In the genomic region with DNA sequence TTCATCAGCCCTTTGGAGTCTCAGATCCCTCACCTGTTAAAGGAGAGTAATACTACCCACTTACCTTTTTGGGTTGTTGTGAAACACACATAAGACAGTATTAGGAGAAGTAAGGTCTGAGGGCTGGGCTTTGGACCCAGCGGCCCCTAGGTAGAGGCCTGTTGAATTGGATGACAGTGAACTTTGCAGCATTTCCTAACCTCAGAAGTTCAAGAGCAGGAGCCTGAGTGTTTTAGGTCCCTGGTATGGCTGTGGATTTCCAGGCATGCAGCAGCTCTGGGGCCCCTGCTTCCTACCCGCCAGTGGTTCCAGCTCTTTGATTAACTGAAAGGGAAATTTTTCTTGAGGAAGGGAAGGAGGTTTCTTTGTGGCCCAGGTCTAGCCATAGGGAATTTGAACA, we compare ENCODE assay signal across 25 cellular contexts. TPM values are rescaled to one million over a fixed set of nuclear protein-coding genes. Genes with fewer than 3 reads are reported as not detected.
A peak's percentile ranks its signal among the peaks of the same experiment; 100 is the strongest.
DNase-seq lines count a peak whose midpoint lies in the region; ATAC-seq and TF ChIP-seq lines count a peak whose summit lies in the region.
"Had no signal": no experiment of that assay in that cellular context is flagged by ENCODE, and none has a peak within 500 bp of the region (broad histone marks: within the 10 kb centered on the region; RNA-seq: fewer than 3 reads in every experiment).

No MANE protein-coding gene starts in this region.

- H4K20me1 ChIP-seq in hepatocyte (ENCODE audit: insufficient read depth, poor library complexity, severe bottlenecking), result peaks cover 46% of the 10 kb centered on the region

- TF ChIP-seq POLR2A in right lobe of liver (IDR thresholded peaks at IDR 0.05), result no peak

- no peak for TF ChIP-seq CTCF in cardiac muscle cell (IDR thresholded peaks at IDR 0.05; ENCODE audit: low read depth, low read length)
- no peak for TF ChIP-seq CTCF in right lobe of liver (IDR thresholded peaks at IDR 0.05)
- no peak for TF ChIP-seq CTCF in psoas muscle (IDR thresholded peaks at IDR 0.05)
- no peak for TF ChIP-seq CTCF in Caco-2 (IDR thresholded peaks at IDR 0.05; ENCODE audit: insufficient read depth in 1 of 2, low read depth in 1 of 2, low read length in 1 of 2, severe bottlenecking in 1 of 2, unreplicated experiment in 1 of 2)
- no peak for TF ChIP-seq CTCF in hepatocyte (IDR thresholded peaks at IDR 0.05; ENCODE audit: poor library complexity)

- ATAC-seq in right cardiac atrium (no peak), right lobe of liver (peak; percentile 54 to 85 (median 59)), psoas muscle (no peak)
- ATAC-seq: Right ventricle myocardium inferior had no signal

- peaks cover 37% of the 10 kb centered on the region for H3K4me1 Mint-ChIP-seq in Caco-2 (ENCODE audit: low read depth, unreplicated experiment)
- H3K4me1 Mint-ChIP-seq: CD14-positive monocyte; CD8-positive, alpha-beta memory T cell; IgD-negative memory B cell had no signal

- no peak overlapping the region for H3K4me2 ChIP-seq in hepatocyte
- H3K4me2 ChIP-seq: KMS-11, PC-9 had no signal

- H3K36me3 ChIP-seq in cardiac muscle cell (no peaks in the 10 kb centered on the region), right lobe of liver (no peaks in the 10 kb centered on the region), psoas muscle (ENCODE audit: insufficient read depth in 1 of 2, low read depth in 1 of 2) (no peaks in the 10 kb centered on the region), Caco-2 (ENCODE audit: control insufficient read depth, insufficient read depth, low read length) (no peaks in the 10 kb centered on the region), hepatocyte (replicated peaks; ENCODE audit: insufficient read depth, low read depth) (no peaks in the 10 kb centered on the region)
- H3K36me3 ChIP-seq: BE2C had no signal

- 89% methylated on average over 2 of the region's 2 CpGs for WGBS in right cardiac atrium
- WGBS in right lobe of liver (ENCODE audit: insufficient coverage, low coverage, low lambda C conversion rate, missing lambda C conversion rate), result 17% methylated on average over 1 of the region's 2 CpGs
- 96 to 100% (median 97%) methylated on average over 2 of the region's 2 CpGs for WGBS in psoas muscle, 3 donors
- 92% methylated on average over 2 of the region's 2 CpGs for whole genome bisulfite sequencing in hepatocyte (ENCODE audit: low lambda C conversion rate, missing lambda C conversion rate)

- no peaks in the 10 kb centered on the region for H3K9me3 ChIP-seq in cardiac muscle cell (ENCODE audit: low read depth)
- no peaks in the 10 kb centered on the region for H3K9me3 ChIP-seq in right cardiac atrium (ENCODE audit: control insufficient read depth, low read length)
- no peaks in the 10 kb centered on the region for H3K9me3 ChIP-seq in right lobe of liver
- H3K9me3 ChIP-seq in psoas muscle, result no peaks in the 10 kb centered on the region
- no peaks in the 10 kb centered on the region for H3K9me3 ChIP-seq in Caco-2
- H3K9me3 ChIP-seq in hepatocyte (ENCODE audit: low read depth), result no peaks in the 10 kb centered on the region
- H3K9me3 ChIP-seq: BE2C, SJCRH30 had no signal

- peak overlapping the region; percentile 57 for H3K27ac ChIP-seq in cardiac muscle cell
- no peak overlapping the region for H3K27ac ChIP-seq in right cardiac atrium (ENCODE audit: low read length)
- no peak overlapping the region for H3K27ac ChIP-seq in right lobe of liver
- H3K27ac ChIP-seq in psoas muscle, result peak overlapping the region; percentile 85
- no peak overlapping the region for H3K27ac ChIP-seq in hepatocyte
- H3K27ac ChIP-seq: KMS-11, PC-9, SJCRH30 had no signal

- POLR2A ChIA-PET in Caco-2 (lab: Charles Lee), result interaction anchor here (0.6 kb wide), 1 partner anchor 45 kb away, joined by 3 read pairs; no protein-coding TSS in a partner anchor

- H3K36me3 Mint-ChIP-seq in Caco-2 (ENCODE audit: insufficient read depth, unreplicated experiment), result peaks cover 13% of the 10 kb centered on the region
- H3K36me3 Mint-ChIP-seq: CD14-positive monocyte; CD8-positive, alpha-beta memory T cell; IgD-negative memory B cell had no signal

- no TSS peak for BruUV-seq in Caco-2 (replicated peaks; lab: Mats Ljungman, UMichigan)

- CTCF ChIA-PET in Caco-2 (lab: Charles Lee), result no interaction called here

- H3K4me1 ChIP-seq in cardiac muscle cell (ENCODE audit: low read depth), result peaks cover 28% of the 10 kb centered on the region
- H3K4me1 ChIP-seq in right cardiac atrium (ENCODE audit: control insufficient read depth, insufficient read depth, low read length), result peaks cover 9% of the 10 kb centered on the region
- no peaks in the 10 kb centered on the region for H3K4me1 ChIP-seq in right lobe of liver
- peaks cover 42% of the 10 kb centered on the region for H3K4me1 ChIP-seq in psoas muscle
- H3K4me1 ChIP-seq in Caco-2, result peaks cover 27% of the 10 kb centered on the region
- H3K4me1 ChIP-seq in hepatocyte (ENCODE audit: insufficient read depth), result peaks cover 13% of the 10 kb centered on the region
- H3K4me1 ChIP-seq: SJCRH30 had no signal

- intact Hi-C loops in right cardiac atrium (cut with DNase I) (no loop called here), right lobe of liver (cut with DNase I) (no loop called here), psoas muscle (cut with DNase I) (no loop called here), Caco-2 (cut with micrococcal nuclease; ENCODE audit: unreplicated experiment) (no loop called here)

- H3K27me3 ChIP-seq in cardiac muscle cell, result no peaks in the 10 kb centered on the region
- no peaks in the 10 kb centered on the region for H3K27me3 ChIP-seq in right cardiac atrium (ENCODE audit: control insufficient read depth, insufficient read depth)
- H3K27me3 ChIP-seq in right lobe of liver, result no peaks in the 10 kb centered on the region
- H3K27me3 ChIP-seq in psoas muscle (ENCODE audit: insufficient read depth in 3 of 3, low read length in 2 of 3), result no peaks in the 10 kb centered on the region
- no peaks in the 10 kb centered on the region for H3K27me3 ChIP-seq in Caco-2 (replicated peaks; ENCODE audit: control insufficient read depth, insufficient read depth, low read length)
- H3K27me3 ChIP-seq in hepatocyte, result no peaks in the 10 kb centered on the region
- H3K27me3 ChIP-seq: BE2C, SJCRH30 had no signal

- no peaks in the 10 kb centered on the region for H3K9me2 ChIP-seq in hepatocyte (replicated peaks; ENCODE audit: insufficient read depth)

- no peaks in the 10 kb centered on the region for H3K9me3 Mint-ChIP-seq in Caco-2 (ENCODE audit: unreplicated experiment)
- H3K9me3 Mint-ChIP-seq: CD8-positive, alpha-beta memory T cell; IgD-negative memory B cell had no signal

- H2AFZ ChIP-seq in hepatocyte, result no peak overlapping the region
- H2AFZ ChIP-seq: PC-9 had no signal

- no peaks in the 10 kb centered on the region for H3K27me3 Mint-ChIP-seq in Caco-2 (ENCODE audit: insufficient read depth, unreplicated experiment)

- H3K4me3 ChIP-seq in cardiac muscle cell (no peak overlapping the region), right cardiac atrium (ENCODE audit: low read length) (no peak overlapping the region), right lobe of liver (no peak overlapping the region), psoas muscle (no peak overlapping the region), Caco-2 (ENCODE audit: low read depth, low read length) (no peak overlapping the region), hepatocyte (no peak overlapping the region)
- H3K4me3 ChIP-seq: PC-9, SJCRH30 had no signal

- no peak overlapping the region for H3K4me3 Mint-ChIP-seq in Caco-2 (ENCODE audit: unreplicated experiment)
- H3K4me3 Mint-ChIP-seq: CD14-positive monocyte; CD8-positive, alpha-beta memory T cell; IgD-negative memory B cell had no signal

- H3K27ac Mint-ChIP-seq in Caco-2 (ENCODE audit: unreplicated experiment), result no peak overlapping the region
- H3K27ac Mint-ChIP-seq: CD14-positive monocyte; CD8-positive, alpha-beta memory T cell; IgD-negative memory B cell had no signal

- H3K79me2 ChIP-seq in hepatocyte, result peaks cover 100% of the 10 kb centered on the region

- DNase-seq in cardiac muscle cell (ENCODE audit: low read depth in 1 of 2, low spot score in 1 of 2), result peak in 1 of 2 donors; percentile 57
- no peak for DNase-seq in right cardiac atrium
- DNase-seq in right lobe of liver, result no peak
- DNase-seq in psoas muscle, result no peak
- DNase-seq in Caco-2, result no peak
- DNase-seq in hepatocyte (ENCODE audit: low spot score), result no peak
- DNase-seq in activated CD4-positive, alpha-beta T cell treated with anti-CD3 and anti-CD28 coated beads, Interleukin-2, amount 50 U/mL, for 4 hours, result no peak
- DNase-seq: 8988T; ACHN; BE2C; Calu3; CD8-positive, alpha-beta memory T cell; DMS79 treated with DMSO at 0.1 percent for 48 hours; GF-D8; MM.1S; NCI-H1417; NCI-H1694; NCI-H2029 treated with DMSO at 0.1 percent for 48 hours; NCI-H526 treated with DMSO at 0.1 percent for 48 hours; PC-9; SJCRH30 had no signal

RNA-seq across cellular contexts. Expression of gene TEAD1, which starts 58.9 kb away (rescaled TPM):
- 73.9 and 105 TPM in 2 replicates for total RNA-seq in cardiac muscle cell
- polyA plus RNA-seq in cardiac muscle cell, result 45.9 and 52.0 TPM in 2 replicates
- 100 to 1,000 TPM in 2 of 4 donors, 10 to 100 TPM in 2; 81.3 to 105 (median 98.4) TPM for total RNA-seq in right cardiac atrium
- 19.7 TPM for polyA plus RNA-seq in right cardiac atrium
- total RNA-seq in right lobe of liver, result 10 to 100 TPM; 28.3 to 41.5 (median 32.2) TPM
- total RNA-seq in psoas muscle, result 100 to 1,000 TPM; 111 to 178 (median 141) TPM
- polyA plus RNA-seq in psoas muscle, result 100 to 1,000 TPM in 1 of 3 donors, 10 to 100 TPM in 2; 11.3 to 112 (median 19.6) TPM
- 134 and 144 TPM in 2 replicates for total RNA-seq in Caco-2 (2022)
- 82.2 and 87.2 TPM in 2 replicates for total RNA-seq in hepatocyte
- polyA plus RNA-seq in hepatocyte, result 37.2 and 50.4 TPM in 2 replicates
- polyA plus RNA-seq: CD14-positive monocyte; CD8-positive, alpha-beta memory T cell; IgD-negative memory B cell had no signal

Comparison
In these comparisons a context has a peak if more than half of its experiments do, and no peak if none do; other contexts are left out.
1. H3K27ac ChIP-seq: peak in cardiac muscle cell (single experiment) and psoas muscle (single experiment); none in right cardiac atrium (single experiment), right lobe of liver (0 of 3) and hepatocyte (single experiment).
2. ATAC-seq: peak in right lobe of liver (4 of 4); none in right cardiac atrium (0 of 2) and psoas muscle (0 of 4).